ENCODE assay signal across 17 cellular contexts in genomic region chr16:28426060-28426680, GRCh38. TPM values are rescaled to one million over a fixed set of nuclear protein-coding genes. Genes with fewer than 3 reads are reported as not detected.
A peak's percentile ranks its signal among the peaks of the same experiment; 100 is the strongest.
DNase-seq lines count a peak whose midpoint lies in the region; ATAC-seq and TF ChIP-seq lines count a peak whose summit lies in the region.
"Not testable (repeated sequence)": the region's sequence is repeated elsewhere in the genome, so short reads cannot be mapped to it uniquely, and the experiment has no call there.
"Had no signal": no experiment of that assay in that cellular context is flagged by ENCODE, and none has a peak within 500 bp of the region (broad histone marks: within the 10 kb centered on the region; RNA-seq: fewer than 3 reads in every experiment).

No MANE protein-coding gene starts in this region.

- TF ChIP-seq POLR2A in HCT116 (IDR thresholded peaks at IDR 0.05; ENCODE audit: borderline replicate concordance, extremely low read depth, insufficient read depth, insufficient read length); gastrocnemius medialis (IDR thresholded peaks at IDR 0.05): not testable (repeated sequence)

- BruUV-seq in HCT116 (replicated peaks; lab: Mats Ljungman, UMichigan), result not testable (repeated sequence)

- H4K20me1 ChIP-seq in HCT116 (ENCODE audit: insufficient read depth), result not testable (repeated sequence)

- intact Hi-C loops in CD8-positive, alpha-beta T cell (cut with DNase I, micrococcal nuclease); HCT116 (cut with micrococcal nuclease); left lung (cut with DNase I); gastrocnemius medialis (cut with DNase I; ENCODE audit: low total_unique reads): not testable (repeated sequence)

- not testable (repeated sequence) for H3K4me3 Mint-ChIP-seq in CD8-positive, alpha-beta T cell; effector memory CD8-positive, alpha-beta T cell

- H3K4me2 ChIP-seq in HCT116 (ENCODE audit: low read length), result not testable (repeated sequence)

- POLR2A ChIA-PET in CD8-positive, alpha-beta T cell (lab: Charles Lee); HCT116 (lab: Charles Lee): not testable (repeated sequence)

- not testable (repeated sequence) for H3K27me3 ChIP-seq in CD8-positive, alpha-beta T cell (ENCODE audit: insufficient read depth, low read length); HCT116 (ENCODE audit: insufficient read depth, low read length); left lung; gastrocnemius medialis

- not testable (repeated sequence) for H3K27ac Mint-ChIP-seq in CD8-positive, alpha-beta T cell; effector memory CD8-positive, alpha-beta T cell

- H3K27ac ChIP-seq in CD8-positive, alpha-beta T cell (ENCODE audit: low read depth, low read length); HCT116 (ENCODE audit: low read depth, low read length); left lung; gastrocnemius medialis: not testable (repeated sequence)

- TF ChIP-seq RAD21 in HCT116 (IDR thresholded peaks at IDR 0.05; ENCODE audit: low read depth), result not testable (repeated sequence)

- RAD21 ChIA-PET in HCT116 (lab: Charles Lee; ENCODE audit: low non-redundant PET in 1 of 2, low total read pairs in 2 of 2, uncharacterized antibody in 2 of 2, unreplicated experiment in 2 of 2), result not testable (repeated sequence)

- not testable (repeated sequence) for DNase-seq in CD8-positive, alpha-beta T cell; HCT116 (ENCODE audit: low read depth, low spot score); left lung; gastrocnemius medialis
- peak in 2 of 3 experiments; percentile 4 to 5 for DNase-seq in effector memory CD8-positive, alpha-beta T cell

- in situ Hi-C loops in gastrocnemius medialis (cut with MboI; ENCODE audit: low sequenced_read_pairs in 4 of 4), result not testable (repeated sequence)

- H3K9ac ChIP-seq in HCT116 (ENCODE audit: low read length), result not testable (repeated sequence)

- not testable (repeated sequence) for H3K9me3 ChIP-seq in CD8-positive, alpha-beta T cell (ENCODE audit: low read length); HCT116 (ENCODE audit: control insufficient read depth in 1 of 2, insufficient read depth in 1 of 2, low read depth in 1 of 2, low read length in 2 of 2); left lung; gastrocnemius medialis

- H3K79me2 ChIP-seq in HCT116 (ENCODE audit: insufficient read depth, low read length), result not testable (repeated sequence)

- H3K27me3 Mint-ChIP-seq in CD8-positive, alpha-beta T cell (ENCODE audit: low read depth); effector memory CD8-positive, alpha-beta T cell: not testable (repeated sequence)

- not testable (repeated sequence) for H3K9me3 Mint-ChIP-seq in CD8-positive, alpha-beta T cell; effector memory CD8-positive, alpha-beta T cell

- CTCF ChIA-PET in CD8-positive, alpha-beta T cell (lab: Charles Lee); HCT116 (lab: Charles Lee): not testable (repeated sequence)

- H3K36me3 Mint-ChIP-seq in CD8-positive, alpha-beta T cell; effector memory CD8-positive, alpha-beta T cell (ENCODE audit: insufficient read depth): not testable (repeated sequence)

- H3K9me2 ChIP-seq in HCT116 (ENCODE audit: insufficient read depth), result not testable (repeated sequence)

- peak; percentile 87 for ATAC-seq in CD8-positive, alpha-beta T cell
- peak; percentile 70 for ATAC-seq in GM19452 (IDR thresholded peaks at IDR 0.05; ENCODE audit: unreplicated experiment)
- peak; percentile 92 for ATAC-seq in HCT116
- peak; percentile 80 for ATAC-seq in HG03280 (IDR thresholded peaks at IDR 0.05; ENCODE audit: unreplicated experiment)
- peak; percentile 86 to 89 for ATAC-seq in activated CD4-positive, CD25-positive, alpha-beta regulatory T cell treated with anti-CD3 and anti-CD28 coated beads, Interleukin-2, amount 50 U/mL, for 24 hours
- peak; percentile 94 for ATAC-seq in effector memory CD8-positive, alpha-beta T cell (replicated peaks)
- ATAC-seq in left lung, result peak; percentile 100
- peak; percentile 84 to 90 for ATAC-seq in gastrocnemius medialis

- not testable (repeated sequence) for H3K4me1 Mint-ChIP-seq in CD8-positive, alpha-beta T cell (ENCODE audit: low read depth); effector memory CD8-positive, alpha-beta T cell (ENCODE audit: low read depth in 2 of 2)

- not testable (repeated sequence) for TF ChIP-seq CTCF in CD8-positive, alpha-beta T cell (IDR thresholded peaks at IDR 0.05); HCT116 (IDR thresholded peaks at IDR 0.05 in 2 of 3, conservative IDR thresholded peaks at IDR 0.05 in 1 of 3; ENCODE audit: borderline replicate concordance in 1 of 3, insufficient read depth in 1 of 3, low read depth in 2 of 3, low read length in 2 of 3); left lung (IDR thresholded peaks at IDR 0.05); gastrocnemius medialis (IDR thresholded peaks at IDR 0.05 in 4 of 5, conservative IDR thresholded peaks at IDR 0.05 in 1 of 5)

- not testable (repeated sequence) for H3K36me3 ChIP-seq in CD8-positive, alpha-beta T cell (ENCODE audit: insufficient read depth, low read length); HCT116 (ENCODE audit: control insufficient read depth in 1 of 2, insufficient read depth in 2 of 2, low read length in 2 of 2); left lung; gastrocnemius medialis

- not testable (repeated sequence) for H3K4me1 ChIP-seq in CD8-positive, alpha-beta T cell (ENCODE audit: insufficient read depth, low read length); HCT116 (ENCODE audit: control insufficient read depth in 1 of 2, insufficient read depth in 2 of 2, low read length in 2 of 2); left lung; gastrocnemius medialis

- not testable (repeated sequence) for H2AFZ ChIP-seq in HCT116 (ENCODE audit: low read depth, low read length, poor library complexity, severe bottlenecking)

- not testable (repeated sequence) for H3K4me3 ChIP-seq in CD8-positive, alpha-beta T cell (ENCODE audit: low read depth, low read length); HCT116 (replicated peaks in 1 of 2; ENCODE audit: low read depth in 1 of 2, low read length in 2 of 2); left lung; gastrocnemius medialis

RNA-seq across cellular contexts. Expression of gene EIF3CL, which starts 22.5 kb away (rescaled TPM):
- total RNA-seq in CD8-positive, alpha-beta T cell, result 10 to 100 TPM; 28.1 to 29.4 TPM
- total RNA-seq in HCT116 (2021; ENCODE audit: unreplicated experiment) (104 TPM), left lung (10 to 100 TPM; 10.6 to 42.2 TPM), gastrocnemius medialis (100 to 1,000 TPM in 3 of 4 donors, 10 to 100 TPM in 1; 95.6 to 220 (median 163) TPM)
- polyA plus RNA-seq in HCT116 (2012), result 138 and 188 TPM in 2 replicates

RNA-seq across cellular contexts. Expression of gene NPIPB7, which starts 46.0 kb away (rescaled TPM):
- total RNA-seq in CD8-positive, alpha-beta T cell, result not detected
- total RNA-seq in HCT116 (2021; ENCODE audit: unreplicated experiment) (0.20 TPM), left lung (not detected), gastrocnemius medialis (not detected)
- 0.24 TPM in 1 of 2 replicates, not detected in the other for polyA plus RNA-seq in HCT116 (2012)
- total RNA-seq: A673; activated T-helper 2 cell treated with anti-CD3 and anti-CD28 coated beads, Interferon-gamma antibody, Interleukin-2, Interleukin-4, amounts not matched to agents 10 μg/mL and 5 μg/mL and 100 μg/mL, durations not matched to agents 14 hours and 24 hours and 36 hours; breast epithelium; fibroblast of villous mesenchyme; G401; kidney; Peyer's patch; pulmonary artery endothelial cell; vagina had no signal
